ENCODE assay signal across 2 cellular contexts in the genomic region with DNA sequence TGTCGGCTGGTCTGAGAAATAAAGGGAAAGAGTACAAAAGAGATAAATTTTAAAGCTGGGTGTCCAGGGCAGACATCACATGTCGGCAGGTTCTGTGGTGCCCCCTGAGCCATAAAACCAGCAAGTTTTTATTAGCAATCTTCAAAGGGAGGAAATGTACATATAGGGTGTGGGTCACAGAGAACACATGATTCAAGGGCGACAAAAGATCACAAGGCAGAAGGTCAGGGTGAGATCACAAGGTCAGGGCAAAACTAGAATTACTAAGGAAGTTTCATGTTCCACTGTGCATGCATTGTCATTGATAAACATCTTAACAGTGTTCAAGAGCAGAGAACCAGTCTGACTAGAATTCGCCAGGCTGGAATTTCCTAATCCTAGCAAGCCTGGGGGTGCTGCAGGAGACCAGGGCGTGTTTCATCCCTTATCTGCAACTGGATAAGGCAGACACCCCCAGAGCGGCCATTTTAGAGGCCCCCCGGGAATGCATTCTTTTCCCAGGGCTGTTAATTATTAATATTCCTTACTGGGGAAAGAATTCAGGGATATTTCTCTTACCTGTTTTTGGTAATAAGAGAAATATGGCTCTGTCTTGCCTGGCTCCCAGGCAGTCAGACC. TPM values are rescaled to one million over a fixed set of nuclear protein-coding genes. Genes with fewer than 3 reads are reported as not detected.
"Had no signal": no experiment of that assay in that cellular context is flagged by ENCODE, and none has a peak within 500 bp of the region (broad histone marks: within the 10 kb centered on the region; RNA-seq: fewer than 3 reads in every experiment).

No MANE protein-coding gene starts in this region.

RNA-seq across cellular contexts. Expression of a gene that starts 11.7 kb away (rescaled TPM):
- polyA plus RNA-seq: cardiac muscle cell had no signal

RNA-seq across cellular contexts. Expression of a gene that starts 19.8 kb away (rescaled TPM):
- total RNA-seq: cardiac muscle cell, chondrocyte had no signal
- polyA plus RNA-seq: cardiac muscle cell had no signal

RNA-seq across cellular contexts. Expression of a gene that starts 51.8 kb away (rescaled TPM):
- total RNA-seq: cardiac muscle cell had no signal
- polyA plus RNA-seq: cardiac muscle cell had no signal
